9 cellular contexts compared by ENCODE assay signal in genomic region chr4:3305610-3306371, GRCh38. TPM values are rescaled to one million over a fixed set of nuclear protein-coding genes. Genes with fewer than 3 reads are reported as not detected.
DNase-seq lines count a peak whose midpoint lies in the region; ATAC-seq and TF ChIP-seq lines count a peak whose summit lies in the region.
"Had no signal": no experiment of that assay in that cellular context is flagged by ENCODE, and none has a peak within 500 bp of the region (broad histone marks: within the 10 kb centered on the region; RNA-seq: fewer than 3 reads in every experiment).

No MANE protein-coding gene starts in this region.

- TF ChIP-seq POLR2A in sigmoid colon (IDR thresholded peaks at IDR 0.05): no peak

- H3K4me1 ChIP-seq in endodermal cell (ENCODE audit: control insufficient read depth, insufficient read depth, low read length) (peaks cover 4% of the 10 kb centered on the region), sigmoid colon (peaks cover 0 to 26% (median 20%) of the 10 kb centered on the region in 4 donors)

- no peaks in the 10 kb centered on the region for H3K9me3 ChIP-seq in endodermal cell (ENCODE audit: control insufficient read depth, low read length)
- no peaks in the 10 kb centered on the region for H3K9me3 ChIP-seq in sigmoid colon

- no peak for TF ChIP-seq CTCF in endodermal cell (conservative IDR thresholded peaks at IDR 0.05)
- no peak for TF ChIP-seq CTCF in nephron progenitor cell (IDR thresholded peaks at IDR 0.05)
- TF ChIP-seq CTCF in sigmoid colon (IDR thresholded peaks at IDR 0.05): no peak

- WGBS in endodermal cell (ENCODE audit: insufficient coverage in 1 of 2, insufficient read length in 1 of 2), 2 experiments: 66 to 82% methylated on average over 9 of the region's 9 CpGs
- 66 to 71% methylated on average over 9 of the region's 9 CpGs for WGBS in sigmoid colon, 2 donors

- H3K4me3 ChIP-seq in endodermal cell (ENCODE audit: low read length): no peak overlapping the region
- H3K4me3 ChIP-seq in H7 (ENCODE audit: insufficient read depth, low read depth, low read length): no peak overlapping the region
- no peak overlapping the region for H3K4me3 ChIP-seq in sigmoid colon

- H3K27ac Mint-ChIP-seq in endodermal cell (peak overlapping the region; percentile 22), nephron progenitor cell (no peak overlapping the region)

- ATAC-seq in HG03108 (IDR thresholded peaks at IDR 0.05; ENCODE audit: unreplicated experiment) (no peak), HG03175 (IDR thresholded peaks at IDR 0.05; ENCODE audit: unreplicated experiment) (no peak)

- H3K27me3 Mint-ChIP-seq in endodermal cell (ENCODE audit: insufficient read depth) (no peaks in the 10 kb centered on the region), nephron progenitor cell (ENCODE audit: low read depth, poor library complexity) (peaks cover 18% of the 10 kb centered on the region)

- H3K9me3 Mint-ChIP-seq in endodermal cell: no peaks in the 10 kb centered on the region
- no peaks in the 10 kb centered on the region for H3K9me3 Mint-ChIP-seq in nephron progenitor cell

- H3K27ac ChIP-seq in endodermal cell (ENCODE audit: low read depth, low read length) (peak overlapping the region; percentile 91), sigmoid colon (no peak overlapping the region)

- DNase-seq in DMS53 treated with DMSO at 0.1 percent for 48 hours (lab: John Stamatoyannopoulos, UW; ENCODE audit: unreplicated experiment): peak; percentile 95
- DNase-seq in NCI-H2029 treated with DMSO at 0.1 percent for 48 hours (lab: John Stamatoyannopoulos, UW): peak; percentile 37
- DNase-seq in endodermal cell: peak; percentile 43
- no peak for DNase-seq in nephron progenitor cell
- DNase-seq in H7: no peak
- DNase-seq in sigmoid colon: no peak
- DNase-seq: activated CD4-positive, alpha-beta T cell treated with anti-CD3 and anti-CD28 coated beads for 1 hour had no signal

- no peak for TF ChIP-seq EP300 in sigmoid colon (IDR thresholded peaks at IDR 0.05)

- H3K36me3 Mint-ChIP-seq in endodermal cell (ENCODE audit: low read depth) (no peaks in the 10 kb centered on the region), nephron progenitor cell (ENCODE audit: low read depth) (no peaks in the 10 kb centered on the region)

- H3K36me3 ChIP-seq in endodermal cell (ENCODE audit: control insufficient read depth, insufficient read depth, low read length) (no peaks in the 10 kb centered on the region), H7 (replicated peaks; ENCODE audit: control insufficient read depth, insufficient read depth, low read length) (no peaks in the 10 kb centered on the region), sigmoid colon (no peaks in the 10 kb centered on the region)

- peaks cover 23% of the 10 kb centered on the region for H3K4me1 Mint-ChIP-seq in endodermal cell
- H3K4me1 Mint-ChIP-seq in nephron progenitor cell: peaks cover 85% of the 10 kb centered on the region

- H3K27me3 ChIP-seq in endodermal cell (ENCODE audit: control insufficient read depth, insufficient read depth, low read length, poor library complexity, severe bottlenecking) (no peaks in the 10 kb centered on the region), H7 (ENCODE audit: control insufficient read depth, insufficient read depth, low read length) (no peaks in the 10 kb centered on the region), sigmoid colon (no peaks in the 10 kb centered on the region)

- H3K4me3 Mint-ChIP-seq in endodermal cell (no peak overlapping the region), nephron progenitor cell (peak overlapping the region; percentile 31)

- H3K9ac ChIP-seq in endodermal cell (ENCODE audit: extremely low read depth, low read length, poor library complexity, severe bottlenecking): no peak overlapping the region

- intact Hi-C loops in sigmoid colon (cut with DNase I): no loop called here

RNA-seq across cellular contexts. Expression of gene RGS12, which starts 13.0 kb away (rescaled TPM):
- total RNA-seq in endodermal cell (10 to 100 TPM; 45.2 to 48.6 TPM), sigmoid colon (10 to 100 TPM; 15.7 to 21.6 (median 17.8) TPM)
- 47.0 TPM for polyA plus RNA-seq in endodermal cell (2013, experiment 1 of 2)
- 44.0 TPM for polyA plus RNA-seq in endodermal cell (2013, experiment 2 of 2)
- 18.7 and 19.7 TPM in 2 replicates for total RNA-seq in H7 (2014; rRNA removed; shearing (Covaris generic))
- polyA plus RNA-seq in sigmoid colon: 10 to 100 TPM in 1 of 3 donors, 1 to 10 TPM in 2; 3.0 to 14.6 (median 6.7) TPM

RNA-seq across cellular contexts. Expression of gene MSANTD1, which starts 56.8 kb away (rescaled TPM):
- 1 to 10 TPM in 1 of 2 donors, under 1 TPM in 1; 1.00 to 2.5 TPM for total RNA-seq in endodermal cell
- 0.32 TPM for polyA plus RNA-seq in endodermal cell (2013, experiment 1 of 2)
- 0.41 TPM for polyA plus RNA-seq in endodermal cell (2013, experiment 2 of 2)
- 0.07 and 0.24 TPM in 2 replicates for total RNA-seq in H7 (2014; rRNA removed; shearing (Covaris generic))
- 1 to 10 TPM in 2 of 4 donors, under 1 TPM in 2; 0.16 to 1.2 (median 0.73) TPM for total RNA-seq in sigmoid colon
- under 1 TPM in 2 of 3 donors, not detected in 1; under 0.01 to 0.44 TPM for polyA plus RNA-seq in sigmoid colon

Comparison
In these comparisons a context has a peak if more than half of its experiments do, and no peak if none do; other contexts are left out.
1. DNase-seq: peak in DMS53 treated with DMSO at 0.1 percent for 48 hours (single experiment), NCI-H2029 treated with DMSO at 0.1 percent for 48 hours (single experiment) and endodermal cell (single experiment); none in nephron progenitor cell (single experiment), H7 (single experiment) and sigmoid colon (single experiment).